18 cellular contexts compared by ENCODE assay signal in genomic region chr18:76428396-76429261, GRCh38.
DNase-seq lines count a peak whose midpoint lies in the region; ATAC-seq and TF ChIP-seq lines count a peak whose summit lies in the region.
"Had no signal": no experiment of that assay in that cellular context is flagged by ENCODE, and none has a peak within 500 bp of the region (broad histone marks: within the 10 kb centered on the region; RNA-seq: fewer than 3 reads in every experiment).

No MANE protein-coding gene starts in this region.

- H3K9me3 ChIP-seq in Karpas-422 (ENCODE audit: low read length) (no peaks in the 10 kb centered on the region), uterus (no peaks in the 10 kb centered on the region)

- no peak overlapping the region for H3K9ac ChIP-seq in Karpas-422 (ENCODE audit: low read length)

- H3K4me2 ChIP-seq in Karpas-422 (ENCODE audit: low read depth, low read length, poor library complexity, severe bottlenecking) = no peak overlapping the region
- H3K4me2 ChIP-seq: PC-9 had no signal

- no peak for ATAC-seq in GM18520 (IDR thresholded peaks at IDR 0.05; ENCODE audit: unreplicated experiment)
- ATAC-seq: activated naive CD8-positive, alpha-beta T cell treated with anti-CD3 and anti-CD28 coated beads, Interleukin-2, amount 50 U/mL, for 24 hours; activated T-cell treated with anti-CD3 and anti-CD28 coated beads, Interleukin-2, amount 50 U/mL, for 4 hours had no signal

- no peaks in the 10 kb centered on the region for H3K9me3 Mint-ChIP-seq in nephron progenitor cell
- H3K9me3 Mint-ChIP-seq: activated CD4-positive, alpha-beta memory T cell treated with anti-CD3 and anti-CD28 coated beads for 36 hours; activated naive CD8-positive, alpha-beta T cell treated with anti-CD3 and anti-CD28 coated beads, Interleukin-2, amount 50 U/mL, for 24 hours; activated T-cell treated with anti-CD3 and anti-CD28 coated beads, Interleukin-2, amount 50 U/mL, for 4 hours; endodermal cell had no signal

- H3K27me3 Mint-ChIP-seq in nephron progenitor cell (ENCODE audit: low read depth, poor library complexity) = no peaks in the 10 kb centered on the region
- H3K27me3 Mint-ChIP-seq: activated naive CD8-positive, alpha-beta T cell treated with anti-CD3 and anti-CD28 coated beads, Interleukin-2, amount 50 U/mL, for 24 hours had no signal

- H3K4me3 Mint-ChIP-seq in nephron progenitor cell = no peak overlapping the region
- H3K4me3 Mint-ChIP-seq: activated CD4-positive, alpha-beta memory T cell treated with anti-CD3 and anti-CD28 coated beads for 36 hours; activated naive CD8-positive, alpha-beta T cell treated with anti-CD3 and anti-CD28 coated beads, Interleukin-2, amount 50 U/mL, for 24 hours; activated T-cell treated with anti-CD3 and anti-CD28 coated beads, Interleukin-2, amount 50 U/mL, for 4 hours; endodermal cell had no signal

- H3K27ac Mint-ChIP-seq in nephron progenitor cell = peak overlapping the region; percentile 98
- H3K27ac Mint-ChIP-seq: activated CD4-positive, alpha-beta memory T cell treated with anti-CD3 and anti-CD28 coated beads for 36 hours; activated naive CD8-positive, alpha-beta T cell treated with anti-CD3 and anti-CD28 coated beads, Interleukin-2, amount 50 U/mL, for 24 hours; endodermal cell had no signal

- no peak for TF ChIP-seq POLR2A in uterus (IDR thresholded peaks at IDR 0.05)

- H3K79me2 ChIP-seq in Karpas-422 (ENCODE audit: low read length) = peaks cover 98% of the 10 kb centered on the region

- H3K27ac ChIP-seq in Karpas-422 (ENCODE audit: low read length) (peak overlapping the region; percentile 2; the same call in 1 of the 2 replicates), uterus (peak overlapping the region; percentile 79 to 96)
- H3K27ac ChIP-seq: PC-9 had no signal

- peaks cover 94% of the 10 kb centered on the region for H3K4me1 Mint-ChIP-seq in nephron progenitor cell

- H2AFZ ChIP-seq in Karpas-422 (ENCODE audit: low read length) = no peak overlapping the region
- H2AFZ ChIP-seq: PC-9 had no signal

- intact Hi-C loops in uterus (cut with DNase I; ENCODE audit: low total_unique reads) = no loop called here

- H3K4me1 ChIP-seq in Karpas-422 (ENCODE audit: low read length) = peaks cover 45% of the 10 kb centered on the region
- peaks cover 9 to 18% of the 10 kb centered on the region in 2 donors for H3K4me1 ChIP-seq in uterus

- DNase-seq in Karpas-422 (no peak), epithelial cell of esophagus (ENCODE audit: low read depth) (peak; percentile 30), nephron progenitor cell (no peak), uterus (peak; percentile 62 to 77), NCI-H446 treated with DMSO at 0.1 percent for 48 hours (lab: John Stamatoyannopoulos, UW) (no peak), NCI-H2171 (lab: John Stamatoyannopoulos, UW) (no peak)
- DNase-seq: activated CD4-positive, alpha-beta memory T cell treated with anti-CD3 and anti-CD28 coated beads for 36 hours; activated naive CD8-positive, alpha-beta T cell treated with anti-CD3 and anti-CD28 coated beads, Interleukin-2, amount 50 U/mL, for 24 hours; activated T-cell treated with anti-CD3 and anti-CD28 coated beads, Interleukin-2, amount 50 U/mL, for 4 hours; DMS153; endodermal cell; NCI-H187; NCI-H526 treated with DMSO at 0.1 percent for 48 hours; PC-9; retina; stimulated activated CD4-positive, alpha-beta T cell treated with anti-CD3 and anti-CD28 coated beads, Interleukin-2, amount 100 ng/mL, for 24 hours; SW 1271 had no signal

- H4K20me1 ChIP-seq in Karpas-422 (ENCODE audit: insufficient read depth, low read depth, low read length) = peaks cover 82% of the 10 kb centered on the region

- TF ChIP-seq CTCF in epithelial cell of esophagus (IDR thresholded peaks at IDR 0.05; ENCODE audit: insufficient read depth, low read depth, low read length, missing control alignments) = no peak
- no peak for TF ChIP-seq CTCF in nephron progenitor cell (IDR thresholded peaks at IDR 0.05)
- TF ChIP-seq CTCF in uterus (IDR thresholded peaks at IDR 0.05) = no peak

- H3K36me3 Mint-ChIP-seq in nephron progenitor cell (ENCODE audit: low read depth) = peaks cover 63% of the 10 kb centered on the region
- H3K36me3 Mint-ChIP-seq: activated CD4-positive, alpha-beta memory T cell treated with anti-CD3 and anti-CD28 coated beads for 36 hours had no signal

- H3K4me3 ChIP-seq in Karpas-422 (ENCODE audit: low read length) = no peak overlapping the region
- no peak overlapping the region for H3K4me3 ChIP-seq in epithelial cell of esophagus (ENCODE audit: low read length)
- no peak overlapping the region for H3K4me3 ChIP-seq in uterus
- H3K4me3 ChIP-seq: PC-9 had no signal

- H3K27me3 ChIP-seq in Karpas-422 (ENCODE audit: low read length) (no peaks in the 10 kb centered on the region), uterus (no peaks in the 10 kb centered on the region)

- peaks cover 17% of the 10 kb centered on the region; the same call in 1 of the 2 replicates for H3K36me3 ChIP-seq in Karpas-422 (ENCODE audit: insufficient read depth, low read length)
- no peaks in the 10 kb centered on the region for H3K36me3 ChIP-seq in uterus

- no peaks in the 10 kb centered on the region for H3K9me2 ChIP-seq in Karpas-422 (replicated peaks; ENCODE audit: insufficient read depth, low read length)

Comparison
In these comparisons a context has a peak if more than half of its experiments do, and no peak if none do; other contexts are left out.
1. DNase-seq: peak in epithelial cell of esophagus (single experiment) and uterus (2 of 2); none in Karpas-422 (single experiment), nephron progenitor cell (single experiment), NCI-H446 treated with DMSO at 0.1 percent for 48 hours (single experiment) and NCI-H2171 (single experiment).